In genomic region chr6:156430361-156430760, GRCh38 we compare ENCODE assay signal across 26 cellular contexts.
"Had no signal": no experiment of that assay in that cellular context is flagged by ENCODE, and none has a peak within 500 bp of the region (broad histone marks: within the 10 kb centered on the region; RNA-seq: fewer than 3 reads in every experiment).

No MANE protein-coding gene starts in this region.

- ATAC-seq: stimulated activated effector memory CD8-positive, alpha-beta T cell treated with anti-CD3 and anti-CD28 coated beads, Interleukin-12 subunit alpha, Interleukin-12 subunit beta, amount 100 ng/mL, for 72 hours; stimulated activated memory B cell treated with anti-CD40 and anti-IgM and Interleukin-4, amounts not matched to agents 10 μg/mL and 1 μg/mL and 100 μg/mL, for 72 hours; stimulated activated naive B cell treated with anti-CD40 and anti-IgM and Interleukin-4, amounts not matched to agents 10 μg/mL and 1 μg/mL and 100 μg/mL, for 72 hours; stimulated activated naive CD8-positive, alpha-beta T cell treated with anti-CD3 and anti-CD28 coated beads, Interleukin-15, amount 100 ng/mL, for 72 hours; stimulated activated naive CD8-positive, alpha-beta T cell treated with anti-CD3 and anti-CD28 coated beads, Interleukin-15, Interleukin-2, amounts not matched to agents 100 U/mL and 50 U/mL, for 24 hours; upper lobe of right lung had no signal

- H3K4me1 ChIP-seq: stomach, testis, thyroid gland, tibial nerve, upper lobe of left lung, upper lobe of right lung, uterus, vagina had no signal

- H3K27me3 ChIP-seq: stomach, suprapubic skin, testis, thyroid gland, tibial artery, tibial nerve, transverse colon, upper lobe of left lung, upper lobe of right lung, uterus, vagina had no signal

- H3K4me3 ChIP-seq: stomach, suprapubic skin, testis, thoracic aorta, thyroid gland, tibial artery, tibial nerve, transverse colon, upper lobe of left lung, upper lobe of right lung, uterus, vagina had no signal

- H3K9me3 ChIP-seq: suprapubic skin, testis, thoracic aorta, thyroid gland, tibial artery, tibial nerve, transverse colon, upper lobe of left lung, upper lobe of right lung, uterus, vagina had no signal

- H3K36me3 ChIP-seq: stomach, suprapubic skin, thoracic aorta, thyroid gland, tibial artery, tibial nerve, transverse colon, upper lobe of left lung, upper lobe of right lung, uterus, vagina had no signal

- DNase-seq: stimulated activated CD4-positive, alpha-beta T cell treated with anti-CD3 and anti-CD28 coated beads, Interleukin-2, amount 100 ng/mL, for 48 hours; stimulated activated CD4-positive, alpha-beta T cell treated with anti-CD3 and anti-CD28 coated beads, Interleukin-4, amount 100 ng/mL, for 1 hour; stimulated activated CD4-positive, alpha-beta T cell treated with anti-CD3 and anti-CD28 coated beads, Interleukin-4, amount 100 ng/mL, for 24 hours; stimulated activated CD4-positive, alpha-beta T cell treated with anti-CD3 and anti-CD28 coated beads, Interleukin-4, amount 100 ng/mL, for 4 hours; stimulated activated CD8-positive, alpha-beta memory T cell treated with anti-CD3 and anti-CD28 coated beads, Interleukin-4, amount 100 ng/mL, for 48 hours; stimulated activated naive B cell treated with anti-CD40 and anti-IgM and Interleukin-4, amounts not matched to agents 10 μg/mL and 1 μg/mL and 100 μg/mL, for 72 hours; stimulated activated naive CD4-positive, alpha-beta T cell; stimulated activated naive CD4-positive, alpha-beta T cell treated with Interleukin-2 at 50 U/mL for 16 hours; stimulated activated naive CD8-positive, alpha-beta T cell treated with anti-CD3 and anti-CD28 coated beads, Interleukin-15, amount 100 ng/mL, for 72 hours; stimulated activated naive CD8-positive, alpha-beta T cell treated with anti-CD3 and anti-CD28 coated beads, Interleukin-15, Interleukin-2, amounts not matched to agents 100 U/mL and 50 U/mL, for 24 hours; stomach; substantia nigra; testis; thyroid gland; tibial artery; transverse colon; trophoblast cell; upper lobe of left lung; upper lobe of right lung; uterus had no signal

- H3K27ac ChIP-seq: stomach, suprapubic skin, testis, thoracic aorta, thyroid gland, tibial artery, tibial nerve, transverse colon, upper lobe of left lung, upper lobe of right lung, uterus, vagina had no signal
